3 cellular contexts compared by ENCODE assay signal in genomic region chr1:171335964-171336363, GRCh38.
TF ChIP-seq lines count a peak whose summit lies in the region.

No MANE protein-coding gene starts in this region.

TF ChIP-seq in liver, 16 proteins besides CTCF, POLR2A, EP300 and RAD21:
- TF ChIP-seq YY1 (IDR thresholded peaks at IDR 0.05): no peak
- peak; percentile 57 to 74 for TF ChIP-seq RXRA (IDR thresholded peaks at IDR 0.05)
- TF ChIP-seq HNF4A (conservative IDR thresholded peaks at IDR 0.05): peak; percentile 53 to 67
- no peak for TF ChIP-seq GABPA (IDR thresholded peaks at IDR 0.05 in 1 of 2, conservative IDR thresholded peaks at IDR 0.05 in 1 of 2)
- TF ChIP-seq FOXA2 (IDR thresholded peaks at IDR 0.05): peak; percentile 65
- peak; percentile 21 for TF ChIP-seq REST (IDR thresholded peaks at IDR 0.05)
- no peak for TF ChIP-seq TAF1 (conservative IDR thresholded peaks at IDR 0.05)
- no peak for TF ChIP-seq HNF4G (IDR thresholded peaks at IDR 0.05)
- no peak for TF ChIP-seq EGR1 (IDR thresholded peaks at IDR 0.05; ENCODE audit: low read depth in 2 of 2)

TF ChIP-seq in HepG2, 621 proteins besides CTCF, POLR2A, EP300 and RAD21:
- TF ChIP-seq PBX3 (CRISPR knock-in tag; IDR thresholded peaks at IDR 0.05; ENCODE audit: borderline replicate concordance): no peak
- no peak for TF ChIP-seq GABPB1 (CRISPR knock-in tag; IDR thresholded peaks at IDR 0.05)
- TF ChIP-seq MXD4 (CRISPR knock-in tag; IDR thresholded peaks at IDR 0.05): no peak
- TF ChIP-seq, protein P1, sequence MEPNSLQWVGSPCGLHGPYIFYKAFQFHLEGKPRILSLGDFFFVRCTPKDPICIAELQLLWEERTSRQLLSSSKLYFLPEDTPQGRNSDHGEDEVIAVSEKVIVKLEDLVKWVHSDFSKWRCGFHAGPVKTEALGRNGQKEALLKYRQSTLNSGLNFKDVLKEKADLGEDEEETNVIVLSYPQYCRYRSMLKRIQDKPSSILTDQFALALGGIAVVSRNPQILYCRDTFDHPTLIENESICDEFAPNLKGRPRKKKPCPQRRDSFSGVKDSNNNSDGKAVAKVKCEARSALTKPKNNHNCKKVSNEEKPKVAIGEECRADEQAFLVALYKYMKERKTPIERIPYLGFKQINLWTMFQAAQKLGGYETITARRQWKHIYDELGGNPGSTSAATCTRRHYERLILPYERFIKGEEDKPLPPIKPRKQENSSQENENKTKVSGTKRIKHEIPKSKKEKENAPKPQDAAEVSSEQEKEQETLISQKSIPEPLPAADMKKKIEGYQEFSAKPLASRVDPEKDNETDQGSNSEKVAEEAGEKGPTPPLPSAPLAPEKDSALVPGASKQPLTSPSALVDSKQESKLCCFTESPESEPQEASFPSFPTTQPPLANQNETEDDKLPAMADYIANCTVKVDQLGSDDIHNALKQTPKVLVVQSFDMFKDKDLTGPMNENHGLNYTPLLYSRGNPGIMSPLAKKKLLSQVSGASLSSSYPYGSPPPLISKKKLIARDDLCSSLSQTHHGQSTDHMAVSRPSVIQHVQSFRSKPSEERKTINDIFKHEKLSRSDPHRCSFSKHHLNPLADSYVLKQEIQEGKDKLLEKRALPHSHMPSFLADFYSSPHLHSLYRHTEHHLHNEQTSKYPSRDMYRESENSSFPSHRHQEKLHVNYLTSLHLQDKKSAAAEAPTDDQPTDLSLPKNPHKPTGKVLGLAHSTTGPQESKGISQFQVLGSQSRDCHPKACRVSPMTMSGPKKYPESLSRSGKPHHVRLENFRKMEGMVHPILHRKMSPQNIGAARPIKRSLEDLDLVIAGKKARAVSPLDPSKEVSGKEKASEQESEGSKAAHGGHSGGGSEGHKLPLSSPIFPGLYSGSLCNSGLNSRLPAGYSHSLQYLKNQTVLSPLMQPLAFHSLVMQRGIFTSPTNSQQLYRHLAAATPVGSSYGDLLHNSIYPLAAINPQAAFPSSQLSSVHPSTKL (CRISPR knock-in tag; IDR thresholded peaks at IDR 0.05): no peak
- no peak for TF ChIP-seq STAG1 (CRISPR knock-in tag; IDR thresholded peaks at IDR 0.05)
- TF ChIP-seq, protein P2, sequence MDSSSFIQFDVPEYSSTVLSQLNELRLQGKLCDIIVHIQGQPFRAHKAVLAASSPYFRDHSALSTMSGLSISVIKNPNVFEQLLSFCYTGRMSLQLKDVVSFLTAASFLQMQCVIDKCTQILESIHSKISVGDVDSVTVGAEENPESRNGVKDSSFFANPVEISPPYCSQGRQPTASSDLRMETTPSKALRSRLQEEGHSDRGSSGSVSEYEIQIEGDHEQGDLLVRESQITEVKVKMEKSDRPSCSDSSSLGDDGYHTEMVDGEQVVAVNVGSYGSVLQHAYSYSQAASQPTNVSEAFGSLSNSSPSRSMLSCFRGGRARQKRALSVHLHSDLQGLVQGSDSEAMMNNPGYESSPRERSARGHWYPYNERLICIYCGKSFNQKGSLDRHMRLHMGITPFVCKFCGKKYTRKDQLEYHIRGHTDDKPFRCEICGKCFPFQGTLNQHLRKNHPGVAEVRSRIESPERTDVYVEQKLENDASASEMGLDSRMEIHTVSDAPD (CRISPR knock-in tag; IDR thresholded peaks at IDR 0.05): no peak
- TF ChIP-seq, protein P3, sequence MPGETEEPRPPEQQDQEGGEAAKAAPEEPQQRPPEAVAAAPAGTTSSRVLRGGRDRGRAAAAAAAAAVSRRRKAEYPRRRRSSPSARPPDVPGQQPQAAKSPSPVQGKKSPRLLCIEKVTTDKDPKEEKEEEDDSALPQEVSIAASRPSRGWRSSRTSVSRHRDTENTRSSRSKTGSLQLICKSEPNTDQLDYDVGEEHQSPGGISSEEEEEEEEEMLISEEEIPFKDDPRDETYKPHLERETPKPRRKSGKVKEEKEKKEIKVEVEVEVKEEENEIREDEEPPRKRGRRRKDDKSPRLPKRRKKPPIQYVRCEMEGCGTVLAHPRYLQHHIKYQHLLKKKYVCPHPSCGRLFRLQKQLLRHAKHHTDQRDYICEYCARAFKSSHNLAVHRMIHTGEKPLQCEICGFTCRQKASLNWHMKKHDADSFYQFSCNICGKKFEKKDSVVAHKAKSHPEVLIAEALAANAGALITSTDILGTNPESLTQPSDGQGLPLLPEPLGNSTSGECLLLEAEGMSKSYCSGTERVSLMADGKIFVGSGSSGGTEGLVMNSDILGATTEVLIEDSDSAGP (CRISPR knock-in tag; IDR thresholded peaks at IDR 0.05; ENCODE audit: borderline replicate concordance): no peak

TF ChIP-seq in H1, 55 proteins besides CTCF, POLR2A, EP300 and RAD21:
- TF ChIP-seq JUN (IDR thresholded peaks at IDR 0.05; ENCODE audit: low read depth, low read length) (no peak), SUZ12 (IDR thresholded peaks at IDR 0.05; ENCODE audit: low read length) (no peak), CREB1 (IDR thresholded peaks at IDR 0.05) (no peak), RNF2 (IDR thresholded peaks at IDR 0.05; ENCODE audit: borderline replicate concordance, low read depth, low read length, missing control alignments, poor library complexity, severe bottlenecking) (no peak), RBBP5 (IDR thresholded peaks at IDR 0.05; ENCODE audit: borderline replicate concordance, low read depth, low read length) (no peak), CTBP2 (IDR thresholded peaks at IDR 0.05; ENCODE audit: borderline replicate concordance, insufficient read depth, insufficient read length, low read length) (no peak), KDM1A (IDR thresholded peaks at IDR 0.05; ENCODE audit: borderline replicate concordance, low read length) (no peak), MAFK (IDR thresholded peaks at IDR 0.05; ENCODE audit: low read depth, low read length) (no peak), SRF (IDR thresholded peaks at IDR 0.05; ENCODE audit: low read depth, low read length) (no peak), NANOG (IDR thresholded peaks at IDR 0.05; ENCODE audit: insufficient read depth, low read depth, low read length, poor library complexity, severe bottlenecking) (no peak), SP1 (IDR thresholded peaks at IDR 0.05; ENCODE audit: low read depth, low read length) (no peak), RXRA (IDR thresholded peaks at IDR 0.05; ENCODE audit: insufficient read depth, low read depth, low read length) (no peak), SIX5 (IDR thresholded peaks at IDR 0.05; ENCODE audit: low read depth, low read length) (no peak), TAF7 (optimal IDR thresholded peaks at IDR 0.05; ENCODE audit: borderline replicate concordance, low read depth, low read length) (no peak), NRF1 (IDR thresholded peaks at IDR 0.05; ENCODE audit: low read depth, low read length) (no peak), E2F6 (IDR thresholded peaks at IDR 0.05) (no peak), TEAD4 (IDR thresholded peaks at IDR 0.05; ENCODE audit: low read depth, low read length) (no peak)
- TF ChIP-seq, protein P4, sequence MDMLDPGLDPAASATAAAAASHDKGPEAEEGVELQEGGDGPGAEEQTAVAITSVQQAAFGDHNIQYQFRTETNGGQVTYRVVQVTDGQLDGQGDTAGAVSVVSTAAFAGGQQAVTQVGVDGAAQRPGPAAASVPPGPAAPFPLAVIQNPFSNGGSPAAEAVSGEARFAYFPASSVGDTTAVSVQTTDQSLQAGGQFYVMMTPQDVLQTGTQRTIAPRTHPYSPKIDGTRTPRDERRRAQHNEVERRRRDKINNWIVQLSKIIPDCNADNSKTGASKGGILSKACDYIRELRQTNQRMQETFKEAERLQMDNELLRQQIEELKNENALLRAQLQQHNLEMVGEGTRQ (IDR thresholded peaks at IDR 0.05; ENCODE audit: low read length): no peak
